In the genomic region with DNA sequence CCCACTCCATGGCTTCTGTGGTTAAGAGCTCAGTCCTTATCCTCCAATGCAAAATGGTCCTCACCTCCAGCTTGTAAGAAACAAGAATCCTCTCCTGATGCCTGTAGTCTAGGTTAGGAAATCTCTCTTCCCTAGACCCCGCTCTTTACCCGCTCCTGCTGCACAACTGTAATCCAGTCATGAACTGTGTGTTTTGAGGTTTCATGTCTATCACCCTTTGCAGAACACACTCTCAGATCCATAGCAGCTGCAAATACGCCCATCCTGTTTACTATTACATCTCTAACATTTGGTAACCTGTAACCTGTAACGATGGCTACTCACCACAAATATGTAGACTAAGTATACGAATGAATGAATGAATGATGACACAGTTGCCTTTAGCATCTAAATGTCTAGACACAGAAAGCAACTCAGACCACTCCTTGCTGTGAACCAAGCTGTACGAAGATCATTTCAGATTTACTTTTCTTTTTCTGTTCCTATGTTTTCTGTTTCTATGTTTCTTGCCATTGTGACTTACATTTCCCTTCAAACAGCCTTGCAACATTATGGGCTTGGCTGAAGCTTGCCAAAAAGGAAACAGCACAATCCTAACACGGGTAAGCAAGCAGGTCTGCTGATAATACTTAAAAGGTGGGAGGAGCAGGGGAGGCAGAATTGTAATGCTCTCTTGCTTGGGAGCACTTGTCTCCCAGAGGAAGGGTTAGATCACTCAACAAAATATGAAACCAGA, we compare ENCODE assay signal across 9 cellular contexts. TPM values are rescaled to one million over a fixed set of nuclear protein-coding genes. Genes with fewer than 3 reads are reported as not detected.
A peak's percentile ranks its signal among the peaks of the same experiment; 100 is the strongest.
DNase-seq lines count a peak whose midpoint lies in the region; ATAC-seq, FAIRE-seq and TF ChIP-seq lines count a peak whose summit lies in the region.
"Had no signal": no experiment of that assay in that cellular context is flagged by ENCODE, and none has a peak within 500 bp of the region (broad histone marks: within the 10 kb centered on the region; RNA-seq: fewer than 3 reads in every experiment).

No MANE protein-coding gene starts in this region.

- intact Hi-C loops in MCF 10A (cut with micrococcal nuclease): no loop called here

- no peaks in the 10 kb centered on the region for H3K9me3 Mint-ChIP-seq in MCF 10A (ENCODE audit: unreplicated experiment)

- no TSS peak for BruUV-seq in MCF 10A (replicated peaks; lab: Mats Ljungman, UMichigan)

- POLR2A ChIA-PET in MCF 10A (lab: Yijun Ruan, JAX): interaction anchor here (0.9 kb wide), 1 partner anchor 21 kb away, joined by 3 read pairs; no protein-coding TSS in a partner anchor

- no peaks in the 10 kb centered on the region for H3K9me3 ChIP-seq in suprapubic skin

- peak; percentile 20 for DNase-seq in EH (ENCODE audit: low read depth)
- peak; percentile 79 for DNase-seq in bronchial epithelial cell (ENCODE audit: low read depth)
- no peak for DNase-seq in suprapubic skin (ENCODE audit: low spot score in 2 of 2)
- no peak for DNase-seq in MCF 10A (ENCODE audit: unreplicated experiment)
- DNase-seq in islet precursor cell: no peak
- no peak for DNase-seq in NCI-H1417 (lab: John Stamatoyannopoulos, UW)

- H3K27ac ChIP-seq in suprapubic skin: peak overlapping the region; percentile 36

- CTCF ChIA-PET in MCF 10A (lab: Yijun Ruan, JAX): no interaction called here

- TF ChIP-seq CTCF in bronchial epithelial cell (IDR thresholded peaks at IDR 0.05; ENCODE audit: insufficient read depth, low read length, severe bottlenecking) (no peak), suprapubic skin (IDR thresholded peaks at IDR 0.05) (no peak), MCF 10A (IDR thresholded peaks at IDR 0.05; ENCODE audit: unreplicated experiment) (no peak)

- no peaks in the 10 kb centered on the region for H3K36me3 Mint-ChIP-seq in MCF 10A (ENCODE audit: insufficient read depth, unreplicated experiment)

- ATAC-seq in GM19467 (IDR thresholded peaks at IDR 0.05; ENCODE audit: unreplicated experiment) (peak; percentile 65), HG03457 (IDR thresholded peaks at IDR 0.05; ENCODE audit: unreplicated experiment) (peak; percentile 34)

- no peak overlapping the region for H3K27ac Mint-ChIP-seq in MCF 10A (ENCODE audit: low read depth, unreplicated experiment)

- H3K4me3 ChIP-seq in bronchial epithelial cell (ENCODE audit: low read depth, low read length) (no peak overlapping the region), suprapubic skin (no peak overlapping the region)

- peaks cover 40% of the 10 kb centered on the region for H3K4me1 ChIP-seq in suprapubic skin

- no peaks in the 10 kb centered on the region for H3K4me1 Mint-ChIP-seq in MCF 10A (ENCODE audit: insufficient read depth, unreplicated experiment)

- FAIRE-seq in bronchial epithelial cell (lab: Jason Lieb, UNC): no peak
- FAIRE-seq: colon had no signal

- H3K36me3 ChIP-seq in bronchial epithelial cell (ENCODE audit: control insufficient read depth, insufficient read depth, low read length) (no peaks in the 10 kb centered on the region), suprapubic skin (no peaks in the 10 kb centered on the region)

- no peak for TF ChIP-seq POLR2A in suprapubic skin (IDR thresholded peaks at IDR 0.05)

- no peak for TF ChIP-seq EP300 in suprapubic skin (IDR thresholded peaks at IDR 0.05)

- no peaks in the 10 kb centered on the region for H3K27me3 ChIP-seq in bronchial epithelial cell (ENCODE audit: control insufficient read depth, insufficient read depth, low read length)
- H3K27me3 ChIP-seq in suprapubic skin: no peaks in the 10 kb centered on the region

- no peaks in the 10 kb centered on the region for H3K27me3 Mint-ChIP-seq in MCF 10A (ENCODE audit: insufficient read depth, unreplicated experiment)

- H3K4me3 Mint-ChIP-seq in MCF 10A (ENCODE audit: unreplicated experiment): no peak overlapping the region

- WGBS in suprapubic skin: 65% methylated on average over 7 of the region's 7 CpGs

RNA-seq across cellular contexts. Expression of gene EPHA4, which starts 53.7 kb away (rescaled TPM):
- total RNA-seq in bronchial epithelial cell (6.1 and 14.7 TPM in 2 replicates), suprapubic skin (10 to 100 TPM; 49.9 to 70.6 (median 67.8) TPM), MCF 10A (2022) (1.9 and 2.0 TPM in 2 replicates)

Comparison
In these comparisons a context has a peak if more than half of its experiments do, and no peak if none do; other contexts are left out.
1. DNase-seq: peak in EH (single experiment) and bronchial epithelial cell (single experiment); none in suprapubic skin (0 of 2), MCF 10A (single experiment), islet precursor cell (single experiment) and NCI-H1417 (0 of 3).